8 cellular contexts compared by ENCODE assay signal in the genomic region with DNA sequence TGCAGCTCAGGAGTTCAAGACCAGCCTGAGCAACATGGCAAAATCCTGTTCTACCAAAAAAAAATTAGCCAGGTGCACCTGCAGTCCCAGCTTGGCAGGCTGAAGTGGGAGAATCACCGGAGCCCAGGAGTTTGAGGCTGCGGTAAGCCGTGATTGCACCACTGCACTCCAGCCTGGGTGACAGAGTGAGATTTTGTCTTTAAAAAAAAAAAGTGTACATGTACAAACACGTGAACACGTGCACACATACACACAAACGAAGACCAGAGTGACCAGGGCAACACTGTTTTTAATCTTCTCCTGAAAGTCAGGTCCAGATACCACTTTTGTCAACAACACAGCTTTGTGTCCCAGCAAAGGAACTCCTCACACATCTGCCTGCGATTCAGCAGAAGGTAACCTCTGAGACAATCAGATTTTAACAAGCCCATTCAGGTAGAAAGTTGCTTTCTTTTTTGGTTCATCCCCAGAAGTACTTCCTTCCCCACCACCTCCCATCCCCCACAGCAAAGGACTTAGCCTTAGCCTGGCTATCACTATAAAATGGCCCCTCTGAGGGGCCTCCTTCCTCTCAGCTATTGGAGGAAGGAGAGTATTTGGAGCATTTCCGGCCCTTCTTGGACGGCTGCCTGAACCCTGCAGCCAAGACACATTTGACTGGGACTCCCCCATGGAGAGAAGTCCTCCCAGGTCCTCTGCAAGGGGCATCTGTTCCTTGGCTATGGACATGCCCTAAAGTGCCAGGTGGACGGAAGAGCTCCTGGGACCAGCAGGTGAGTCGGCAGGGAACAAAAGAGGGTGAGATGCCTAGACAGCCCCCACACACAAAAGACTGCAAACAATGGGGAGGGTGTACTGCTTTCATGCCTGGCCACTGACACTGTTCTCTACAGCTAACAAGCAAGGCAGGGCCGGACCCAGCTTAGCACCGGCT. TPM values are rescaled to one million over a fixed set of nuclear protein-coding genes. Genes with fewer than 3 reads are reported as not detected.
DNase-seq lines count a peak whose midpoint lies in the region; ATAC-seq and TF ChIP-seq lines count a peak whose summit lies in the region.

No MANE protein-coding gene starts in this region.

- peak overlapping the region; percentile 32 for H2BK15ac ChIP-seq in mesenchymal stem cell (ENCODE audit: low read depth, poor library complexity, severe bottlenecking)

- DNase-seq in GF-D8 (lab: John Stamatoyannopoulos, UW) (peak; percentile 92), HT1080 (ENCODE audit: low read depth) (peak; percentile 79), mesenchymal stem cell (peak; percentile 80), tibial artery (peak; percentile 78 to 84), SW480 (ENCODE audit: low spot score) (no peak)

- peak overlapping the region; percentile 58 for H3K4me2 ChIP-seq in mesenchymal stem cell (ENCODE audit: low read length, poor library complexity, severe bottlenecking)

- peak overlapping the region in 1 of 2 experiments; percentile 43 for H3K23ac ChIP-seq in mesenchymal stem cell (ENCODE audit: low read length in 2 of 2)

- H3K4me1 Mint-ChIP-seq in dendritic cell treated with granulocyte-macrophage colony-stimulating factor and Interleukin-4, amounts not matched to agents 40 ng/mL and 50 ng/mL, for 4 days (ENCODE audit: low read depth), result peaks cover 97% of the 10 kb centered on the region

- peak overlapping the region; percentile 85 for H4K8ac ChIP-seq in mesenchymal stem cell (ENCODE audit: low read length)

- peak overlapping the region; percentile 85 for H3K27ac ChIP-seq in mesenchymal stem cell (ENCODE audit: low read length, poor library complexity, severe bottlenecking)
- H3K27ac ChIP-seq in tibial artery, result peak overlapping the region; percentile 61 to 100

- peaks cover 2% of the 10 kb centered on the region for H3K79me1 ChIP-seq in mesenchymal stem cell (replicated peaks; ENCODE audit: low read length, poor library complexity, severe bottlenecking)

- H3K9ac ChIP-seq in mesenchymal stem cell (ENCODE audit: low read length), result peak overlapping the region; percentile 63

- peak overlapping the region; percentile 60 to 93 for H3K4ac ChIP-seq in mesenchymal stem cell (ENCODE audit: low read depth in 1 of 2, low read length in 2 of 2)

- intact Hi-C loops in dendritic cell treated with granulocyte-macrophage colony-stimulating factor and Interleukin-4, amounts not matched to agents 40 ng/mL and 50 ng/mL, for 4 days (cut with micrococcal nuclease), result no loop called here
- intact Hi-C loops in tibial artery (cut with DNase I; ENCODE audit: low total_unique reads), result loop anchor here (2.0 kb wide), 1 partner anchor 64 kb away; no protein-coding TSS in a partner anchor

- no peaks in the 10 kb centered on the region for H3K9me3 Mint-ChIP-seq in dendritic cell treated with granulocyte-macrophage colony-stimulating factor and Interleukin-4, amounts not matched to agents 40 ng/mL and 50 ng/mL, for 4 days

- peaks cover 16% of the 10 kb centered on the region for H3K36me3 Mint-ChIP-seq in dendritic cell treated with granulocyte-macrophage colony-stimulating factor and Interleukin-4, amounts not matched to agents 40 ng/mL and 50 ng/mL, for 4 days (ENCODE audit: low read depth)

- WGBS in mesenchymal stem cell, result 46% methylated on average over 13 of the region's 13 CpGs

- H2AFZ ChIP-seq in mesenchymal stem cell (ENCODE audit: low read depth, low read length), result no peak overlapping the region

- no peak overlapping the region for H3K4me3 Mint-ChIP-seq in dendritic cell treated with granulocyte-macrophage colony-stimulating factor and Interleukin-4, amounts not matched to agents 40 ng/mL and 50 ng/mL, for 4 days

- H3K9me3 ChIP-seq in mesenchymal stem cell (ENCODE audit: control insufficient read depth, low read length), result no peaks in the 10 kb centered on the region
- H3K9me3 ChIP-seq in tibial artery, result no peaks in the 10 kb centered on the region

- H3K36me3 ChIP-seq in mesenchymal stem cell (ENCODE audit: control insufficient read depth in 1 of 2, insufficient read depth in 2 of 2, low read depth in 1 of 2, low read length in 2 of 2), result peaks cover 2 to 21% of the 10 kb centered on the region in 2 experiments
- H3K36me3 ChIP-seq in tibial artery, result peaks cover 0 to 5% (median 0%) of the 10 kb centered on the region in 3 donors

- peak overlapping the region; percentile 90 to 91 for H2BK12ac ChIP-seq in mesenchymal stem cell (ENCODE audit: low read length in 2 of 2)

- peaks cover 66% of the 10 kb centered on the region for H3K4me1 ChIP-seq in mesenchymal stem cell (ENCODE audit: control insufficient read depth, insufficient read depth, low read depth, low read length)
- peaks cover 21 to 100% (median 98%) of the 10 kb centered on the region in 4 donors for H3K4me1 ChIP-seq in tibial artery

- peak; percentile 53 for ATAC-seq in GM21381 (IDR thresholded peaks at IDR 0.05; ENCODE audit: unreplicated experiment)
- ATAC-seq in SK-N-SH treated with all-trans-retinoic acid at 6 μM for 48 hours, result peak; percentile 59

- peak overlapping the region in 1 of 2 experiments; percentile 26 for H3K14ac ChIP-seq in mesenchymal stem cell (ENCODE audit: low read length in 2 of 2)

- no peaks in the 10 kb centered on the region for H3K27me3 ChIP-seq in mesenchymal stem cell (ENCODE audit: control insufficient read depth in 1 of 2, insufficient read depth in 1 of 2, low read length in 2 of 2)
- no peaks in the 10 kb centered on the region for H3K27me3 ChIP-seq in tibial artery

- H4K91ac ChIP-seq in mesenchymal stem cell (ENCODE audit: low read length), result peak overlapping the region; percentile 84

- no peaks in the 10 kb centered on the region for H3K27me3 Mint-ChIP-seq in dendritic cell treated with granulocyte-macrophage colony-stimulating factor and Interleukin-4, amounts not matched to agents 40 ng/mL and 50 ng/mL, for 4 days

- no peak for TF ChIP-seq CTCF in tibial artery (IDR thresholded peaks at IDR 0.05)

- H2BK120ac ChIP-seq in mesenchymal stem cell (ENCODE audit: low read depth, low read length), result no peak overlapping the region

- H2AK5ac ChIP-seq in mesenchymal stem cell (ENCODE audit: low read length, severe bottlenecking), result peak overlapping the region; percentile 74

- H3K27ac Mint-ChIP-seq in dendritic cell treated with granulocyte-macrophage colony-stimulating factor and Interleukin-4, amounts not matched to agents 40 ng/mL and 50 ng/mL, for 4 days, result peak overlapping the region; percentile 10

- peak overlapping the region; percentile 94 to 97 for H3K18ac ChIP-seq in mesenchymal stem cell (ENCODE audit: low read depth in 1 of 2, low read length in 2 of 2)

- H3K4me3 ChIP-seq in mesenchymal stem cell (ENCODE audit: insufficient read depth in 1 of 2, low read depth in 1 of 2, low read length in 2 of 2) (peak overlapping the region in 1 of 2 experiments; percentile 67), tibial artery (peak overlapping the region; percentile 33 to 43)

- H2BK5ac ChIP-seq in mesenchymal stem cell (ENCODE audit: low read depth, low read length, poor library complexity, severe bottlenecking), result peak overlapping the region; percentile 59

TF ChIP-seq in SK-N-SH treated with all-trans-retinoic acid at 6 μM for 48 hours, 23 proteins besides CTCF, POLR2A, EP300 and RAD21:
- TF ChIP-seq, protein P1, sequence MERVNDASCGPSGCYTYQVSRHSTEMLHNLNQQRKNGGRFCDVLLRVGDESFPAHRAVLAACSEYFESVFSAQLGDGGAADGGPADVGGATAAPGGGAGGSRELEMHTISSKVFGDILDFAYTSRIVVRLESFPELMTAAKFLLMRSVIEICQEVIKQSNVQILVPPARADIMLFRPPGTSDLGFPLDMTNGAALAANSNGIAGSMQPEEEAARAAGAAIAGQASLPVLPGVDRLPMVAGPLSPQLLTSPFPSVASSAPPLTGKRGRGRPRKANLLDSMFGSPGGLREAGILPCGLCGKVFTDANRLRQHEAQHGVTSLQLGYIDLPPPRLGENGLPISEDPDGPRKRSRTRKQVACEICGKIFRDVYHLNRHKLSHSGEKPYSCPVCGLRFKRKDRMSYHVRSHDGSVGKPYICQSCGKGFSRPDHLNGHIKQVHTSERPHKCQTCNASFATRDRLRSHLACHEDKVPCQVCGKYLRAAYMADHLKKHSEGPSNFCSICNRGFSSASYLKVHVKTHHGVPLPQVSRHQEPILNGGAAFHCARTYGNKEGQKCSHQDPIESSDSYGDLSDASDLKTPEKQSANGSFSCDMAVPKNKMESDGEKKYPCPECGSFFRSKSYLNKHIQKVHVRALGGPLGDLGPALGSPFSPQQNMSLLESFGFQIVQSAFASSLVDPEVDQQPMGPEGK (CRISPR knock-in tag; IDR thresholded peaks at IDR 0.05; ENCODE audit: borderline replicate concordance), result peak; percentile 71; the same call in 1 of the 2 replicates
- TF ChIP-seq ZFP3 (CRISPR knock-in tag; IDR thresholded peaks at IDR 0.05), result no peak

RNA-seq across cellular contexts. Expression of a gene that starts 9.8 kb away (rescaled TPM):
- total RNA-seq in HT1080 (2014; rRNA removed; shearing (Covaris generic)), result 30.3 and 43.3 TPM in 2 replicates
- 66.0 and 80.2 TPM in 2 replicates for polyA plus RNA-seq in HT1080 (2015; cell fraction: cytosol; rRNA removed)
- 55.8 and 62.8 TPM in 2 replicates for polyA plus RNA-seq in HT1080 (2015; cell fraction: nucleus; rRNA removed)
- 136 TPM for polyA plus RNA-seq in mesenchymal stem cell (2013, experiment 1 of 2)
- polyA plus RNA-seq in mesenchymal stem cell (2013, experiment 2 of 2), result 129 TPM

RNA-seq across cellular contexts. Expression of a gene that starts 18.2 kb away (rescaled TPM):
- 0.13 TPM in 2 replicates for total RNA-seq in HT1080 (2014; rRNA removed; shearing (Covaris generic))
- 0.07 and 0.42 TPM in 2 replicates for polyA plus RNA-seq in HT1080 (2015; cell fraction: cytosol; rRNA removed)
- 0.36 and 0.71 TPM in 2 replicates for polyA plus RNA-seq in HT1080 (2015; cell fraction: nucleus; rRNA removed)
- 1.6 TPM for polyA plus RNA-seq in mesenchymal stem cell (2013, experiment 1 of 2)
- 1.8 TPM for polyA plus RNA-seq in mesenchymal stem cell (2013, experiment 2 of 2)

RNA-seq across cellular contexts. Expression of a gene that starts 54.1 kb away (rescaled TPM):
- total RNA-seq in HT1080 (2014; rRNA removed; shearing (Covaris generic)), result 55.0 and 57.6 TPM in 2 replicates
- 33.4 and 46.3 TPM in 2 replicates for polyA plus RNA-seq in HT1080 (2015; cell fraction: cytosol; rRNA removed)
- polyA plus RNA-seq in HT1080 (2015; cell fraction: nucleus; rRNA removed), result 30.0 and 37.5 TPM in 2 replicates
- 24.5 TPM for polyA plus RNA-seq in mesenchymal stem cell (2013, experiment 1 of 2)
- 25.4 TPM for polyA plus RNA-seq in mesenchymal stem cell (2013, experiment 2 of 2)
